Comparison of ENCODE assay signal across 15 cellular contexts in the genomic region with DNA sequence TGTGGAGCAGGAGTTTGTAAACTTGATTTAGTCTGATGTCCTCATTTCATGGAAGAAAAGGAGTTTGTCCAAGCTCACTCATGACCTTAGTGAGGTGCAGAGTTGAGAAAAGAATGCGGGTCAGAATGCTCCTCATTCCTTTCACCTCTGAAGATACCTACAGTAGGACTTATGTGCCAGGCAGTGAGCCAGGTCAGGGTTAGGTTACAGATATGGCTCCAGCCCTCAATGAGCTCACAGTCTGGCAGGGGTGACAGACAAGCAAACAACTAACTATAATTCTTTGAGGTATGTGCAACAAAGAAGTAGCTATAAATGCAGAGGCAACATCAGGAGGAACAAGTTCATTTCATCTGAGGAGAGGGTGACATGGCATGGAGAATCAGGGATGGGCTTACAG.
DNase-seq lines count a peak whose midpoint lies in the region; ATAC-seq and TF ChIP-seq lines count a peak whose summit lies in the region.
"Had no signal": no experiment of that assay in that cellular context is flagged by ENCODE, and none has a peak within 500 bp of the region (broad histone marks: within the 10 kb centered on the region; RNA-seq: fewer than 3 reads in every experiment).

No MANE protein-coding gene starts in this region.

- no peak for TF ChIP-seq CTCF in fibroblast of the aortic adventitia (IDR thresholded peaks at IDR 0.05; ENCODE audit: insufficient read depth, low read length)
- no peak for TF ChIP-seq CTCF in HFFc6 (IDR thresholded peaks at IDR 0.05)

- H3K4me3 ChIP-seq in fibroblast of the aortic adventitia (ENCODE audit: low read depth, low read length), result no peak overlapping the region
- H3K4me3 ChIP-seq: SJSA1 had no signal

- H3K36me3 Mint-ChIP-seq in HFFc6 (ENCODE audit: low read depth), result no peaks in the 10 kb centered on the region
- H3K36me3 Mint-ChIP-seq: CD4-positive, CD25-positive, alpha-beta regulatory T cell had no signal

- peaks cover 9% of the 10 kb centered on the region for H3K27me3 Mint-ChIP-seq in HFFc6 (ENCODE audit: insufficient read depth)
- H3K27me3 Mint-ChIP-seq: CD4-positive, CD25-positive, alpha-beta regulatory T cell had no signal

- H3K4me1 Mint-ChIP-seq in HFFc6 (ENCODE audit: low read depth), result no peaks in the 10 kb centered on the region
- H3K4me1 Mint-ChIP-seq: CD4-positive, CD25-positive, alpha-beta regulatory T cell had no signal

- ATAC-seq in Right ventricle myocardium superior (ENCODE audit: poor library complexity) (peak; percentile 57), left cardiac atrium (no peak)
- ATAC-seq: HepG2 had no signal

- intact Hi-C loops in Right ventricle myocardium superior (cut with DNase I) (no loop called here), left cardiac atrium (cut with DNase I) (no loop called here), posterior cingulate gyrus (cut with DNase I) (no loop called here)

- no peaks in the 10 kb centered on the region for H3K9me3 Mint-ChIP-seq in HFFc6

- DNase-seq in Right ventricle myocardium superior (no peak), left cardiac atrium (no peak), NCI-H69 (lab: John Stamatoyannopoulos, UW) (peak; percentile 41), fibroblast of the aortic adventitia (ENCODE audit: low read depth) (peak; percentile 33), NCI-H524 (lab: John Stamatoyannopoulos, UW) (no peak), HFFc6 (no peak), NOMO-1 (lab: John Stamatoyannopoulos, UW; ENCODE audit: unreplicated experiment in 2 of 2) (no peak), posterior cingulate gyrus (no peak)
- DNase-seq: Calu3; CD4-positive, CD25-positive, alpha-beta regulatory T cell; Karpas-422; NCI-H1417; SW 1271 had no signal

- H3K27ac Mint-ChIP-seq in HFFc6, result no peak overlapping the region
- H3K27ac Mint-ChIP-seq: CD4-positive, CD25-positive, alpha-beta regulatory T cell had no signal

- H3K4me3 Mint-ChIP-seq in HFFc6, result no peak overlapping the region
- H3K4me3 Mint-ChIP-seq: CD4-positive, CD25-positive, alpha-beta regulatory T cell had no signal

Comparison
In these comparisons a context has a peak if more than half of its experiments do, and no peak if none do; other contexts are left out.
1. DNase-seq: peak in NCI-H69 (single experiment) and fibroblast of the aortic adventitia (single experiment); none in Right ventricle myocardium superior (single experiment), left cardiac atrium (single experiment), NCI-H524 (0 of 2), HFFc6 (single experiment), NOMO-1 (0 of 2) and posterior cingulate gyrus (0 of 10).